In genomic region chr5:88765798-88766197, GRCh38 we compare ENCODE assay signal across 20 cellular contexts.
"Had no signal": no experiment of that assay in that cellular context is flagged by ENCODE, and none has a peak within 500 bp of the region (broad histone marks: within the 10 kb centered on the region; RNA-seq: fewer than 3 reads in every experiment).

No MANE protein-coding gene starts in this region.

- H3K27me3 ChIP-seq: heart right ventricle, ovary, tibial artery, upper lobe of left lung, uterus had no signal

- H3K4me1 ChIP-seq: upper lobe of left lung, uterus had no signal

- FAIRE-seq: frontal cortex had no signal

- H3K27ac Mint-ChIP-seq: naive thymus-derived CD8-positive, alpha-beta T cell; stimulated activated effector memory CD8-positive, alpha-beta T cell treated with anti-CD3 and anti-CD28 coated beads, Interleukin-12 subunit alpha, Interleukin-12 subunit beta, amount 100 ng/mL, for 72 hours; stimulated activated naive CD8-positive, alpha-beta T cell treated with anti-CD3 and anti-CD28 coated beads, Interleukin-15, Interleukin-2, amounts not matched to agents 100 ng/mL and 50 ng/mL, for 24 hours had no signal

- DNase-seq: effector CD4-positive, alpha-beta T cell; heart right ventricle; islet precursor cell; mammary epithelial cell; mucosa of descending colon; naive thymus-derived CD8-positive, alpha-beta T cell; ovary; right cardiac atrium; stimulated activated CD4-positive, alpha-beta T cell treated with anti-CD3 and anti-CD28 coated beads, Interleukin-4, amount 100 ng/mL, for 1 hour; stimulated activated CD8-positive, alpha-beta memory T cell treated with anti-CD3 and anti-CD28 coated beads, Interleukin-4, amount 100 ng/mL, for 48 hours; tibial artery; upper lobe of left lung; uterus had no signal

- H3K4me1 Mint-ChIP-seq: naive thymus-derived CD8-positive, alpha-beta T cell; neural crest cell; stimulated activated effector memory CD8-positive, alpha-beta T cell treated with anti-CD3 and anti-CD28 coated beads, Interleukin-12 subunit alpha, Interleukin-12 subunit beta, amount 100 ng/mL, for 72 hours had no signal

- H3K4me3 Mint-ChIP-seq: naive thymus-derived CD8-positive, alpha-beta T cell; neural crest cell; stimulated activated effector memory CD8-positive, alpha-beta T cell treated with anti-CD3 and anti-CD28 coated beads, Interleukin-12 subunit alpha, Interleukin-12 subunit beta, amount 100 ng/mL, for 72 hours; stimulated activated naive CD8-positive, alpha-beta T cell treated with anti-CD3 and anti-CD28 coated beads, Interleukin-15, Interleukin-2, amounts not matched to agents 100 ng/mL and 50 ng/mL, for 24 hours had no signal

- H3K36me3 Mint-ChIP-seq: naive thymus-derived CD8-positive, alpha-beta T cell; stimulated activated effector memory CD8-positive, alpha-beta T cell treated with anti-CD3 and anti-CD28 coated beads, Interleukin-12 subunit alpha, Interleukin-12 subunit beta, amount 100 ng/mL, for 72 hours had no signal

- H3K36me3 ChIP-seq: ovary, uterus had no signal

- H3K9me3 ChIP-seq: heart right ventricle, mucosa of descending colon, ovary, tibial artery, upper lobe of left lung, uterus had no signal

- H3K9me3 Mint-ChIP-seq: stimulated activated effector memory CD8-positive, alpha-beta T cell treated with anti-CD3 and anti-CD28 coated beads, Interleukin-12 subunit alpha, Interleukin-12 subunit beta, amount 100 ng/mL, for 72 hours had no signal

- ATAC-seq: esophagus mucosa; heart right ventricle; left lobe of liver; mucosa of descending colon; naive thymus-derived CD8-positive, alpha-beta T cell; right cardiac atrium; stimulated activated effector memory CD8-positive, alpha-beta T cell treated with anti-CD3 and anti-CD28 coated beads, Interleukin-12 subunit alpha, Interleukin-12 subunit beta, amount 100 ng/mL, for 72 hours had no signal

- H3K27ac ChIP-seq: coronary artery, ovary, tibial artery, upper lobe of left lung, uterus had no signal

- H3K4me3 ChIP-seq: coronary artery, heart right ventricle, mucosa of descending colon, ovary, tibial artery, upper lobe of left lung, uterus had no signal
